ENCODE assay signal across 11 cellular contexts in the genomic region with DNA sequence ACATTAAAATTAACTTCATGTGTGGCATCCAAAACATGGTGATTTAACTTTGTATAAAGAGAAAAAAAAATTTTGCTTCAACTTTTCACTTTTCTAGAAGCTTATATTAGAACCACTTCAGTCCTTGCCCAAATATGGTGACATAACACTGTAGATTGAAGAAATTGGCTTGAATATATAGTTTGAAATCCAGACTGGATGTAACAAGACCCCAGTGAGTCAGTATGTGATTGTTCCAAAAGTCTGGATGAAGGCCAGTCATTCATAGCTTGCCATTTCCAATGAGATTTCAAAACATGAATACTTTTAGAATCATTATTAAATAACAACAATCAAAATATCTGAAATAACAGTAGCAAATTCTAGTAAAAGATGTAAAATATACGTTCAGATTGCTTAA.
DNase-seq lines count a peak whose midpoint lies in the region; ATAC-seq and TF ChIP-seq lines count a peak whose summit lies in the region.
"Had no signal": no experiment of that assay in that cellular context is flagged by ENCODE, and none has a peak within 500 bp of the region (broad histone marks: within the 10 kb centered on the region; RNA-seq: fewer than 3 reads in every experiment).

No MANE protein-coding gene starts in this region.

- in situ Hi-C loops in brain microvascular endothelial cell (cut with HindIII; ENCODE audit: low pct_ligation_motif_present, low sequenced_read_pairs) = no loop called here

- peak; percentile 37 for DNase-seq in HPDE6-E6E7 (ENCODE audit: extremely low spot score)
- peak; percentile 91 for DNase-seq in brain microvascular endothelial cell
- DNase-seq in heart right ventricle = peak in 1 of 2 donors; percentile 47
- peak; percentile 93 for DNase-seq in stromal cell of bone marrow (ENCODE audit: low read depth)
- no peak for DNase-seq in right lobe of liver
- no peak for DNase-seq in NCI-H82 treated with DMSO at 0.1 percent for 48 hours (lab: John Stamatoyannopoulos, UW; ENCODE audit: unreplicated experiment)
- DNase-seq in DMS 273 (lab: John Stamatoyannopoulos, UW; ENCODE audit: unreplicated experiment) = no peak
- DNase-seq: activated CD8-positive, alpha-beta memory T cell treated with anti-CD3 and anti-CD28 coated beads, Interleukin-2, amount 50 U/mL, for 48 hours; occipital lobe had no signal

- H3K4me3 ChIP-seq in brain microvascular endothelial cell (ENCODE audit: low read depth, low read length) = no peak overlapping the region
- H3K4me3 ChIP-seq in heart right ventricle = no peak overlapping the region
- no peak overlapping the region for H3K4me3 ChIP-seq in right lobe of liver

- peak in 7 of 8 donors; percentile 74 to 87 (median 86) for ATAC-seq in heart right ventricle
- no peak for ATAC-seq in right lobe of liver
- no peak for ATAC-seq in HG02798 (IDR thresholded peaks at IDR 0.05; ENCODE audit: poor library complexity, unreplicated experiment)
- ATAC-seq: left lobe of liver had no signal

- H3K27me3 ChIP-seq in brain microvascular endothelial cell (replicated peaks) (no peaks in the 10 kb centered on the region), heart right ventricle (no peaks in the 10 kb centered on the region), right lobe of liver (no peaks in the 10 kb centered on the region)

- H3K36me3 ChIP-seq in brain microvascular endothelial cell (replicated peaks) (no peaks in the 10 kb centered on the region), heart right ventricle (no peaks in the 10 kb centered on the region), right lobe of liver (no peaks in the 10 kb centered on the region)

- no peaks in the 10 kb centered on the region for H3K9me3 ChIP-seq in heart right ventricle
- H3K9me3 ChIP-seq in right lobe of liver = no peaks in the 10 kb centered on the region

- intact Hi-C loops in heart right ventricle (cut with DNase I) = no loop called here
- intact Hi-C loops in right lobe of liver (cut with DNase I) = no loop called here

- TF ChIP-seq CTCF in brain microvascular endothelial cell (IDR thresholded peaks at IDR 0.05; ENCODE audit: low read depth, low read length, missing control alignments) (no peak), heart right ventricle (IDR thresholded peaks at IDR 0.05) (no peak), right lobe of liver (IDR thresholded peaks at IDR 0.05) (no peak)

- H3K4me1 ChIP-seq in heart right ventricle (peaks cover 0 to 33% (median 16%) of the 10 kb centered on the region in 9 donors), right lobe of liver (no peaks in the 10 kb centered on the region)

- H3K27ac ChIP-seq in brain microvascular endothelial cell (peak overlapping the region; percentile 67), heart right ventricle (peak overlapping the region in 3 of 10 donors; percentile 15 to 40 (median 28)), right lobe of liver (no peak overlapping the region)

- WGBS in heart right ventricle, 2 donors = 42% methylated on average over 1 of the region's 1 CpG
- 42% methylated on average over 1 of the region's 1 CpG for WGBS in right lobe of liver (ENCODE audit: insufficient coverage, low coverage, low lambda C conversion rate, missing lambda C conversion rate)

- TF ChIP-seq POLR2A in right lobe of liver (IDR thresholded peaks at IDR 0.05) = no peak

Comparison
In these comparisons a context has a peak if more than half of its experiments do, and no peak if none do; other contexts are left out.
1. DNase-seq: peak in HPDE6-E6E7 (single experiment), brain microvascular endothelial cell (single experiment) and stromal cell of bone marrow (single experiment); none in right lobe of liver (0 of 3), NCI-H82 treated with DMSO at 0.1 percent for 48 hours (single experiment) and DMS 273 (single experiment).
2. ATAC-seq: peak in heart right ventricle (7 of 8); none in right lobe of liver (0 of 4) and HG02798 (single experiment).